ENCODE assay signal across 19 cellular contexts in the genomic region with DNA sequence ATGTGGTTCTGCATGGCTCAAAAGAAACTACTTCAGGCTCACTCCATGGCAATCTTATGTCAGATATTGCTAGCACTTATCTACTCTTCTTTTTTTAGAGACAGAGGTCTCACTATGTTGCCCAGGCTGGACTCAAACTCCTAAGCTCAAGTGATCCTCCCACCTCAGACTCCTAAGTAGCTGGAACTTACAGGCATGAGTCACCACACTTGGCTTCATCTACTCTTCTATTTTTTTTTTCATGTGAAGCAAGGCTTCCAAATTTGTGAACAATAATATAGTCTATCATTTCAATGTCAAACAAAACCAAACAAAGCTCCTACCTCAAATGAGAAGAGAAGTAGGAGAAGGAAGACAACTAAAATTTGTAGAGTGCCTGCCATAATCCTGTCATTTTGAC. TPM values are rescaled to one million over a fixed set of nuclear protein-coding genes. Genes with fewer than 3 reads are reported as not detected.
A peak's percentile ranks its signal among the peaks of the same experiment; 100 is the strongest.
DNase-seq lines count a peak whose midpoint lies in the region; ATAC-seq and TF ChIP-seq lines count a peak whose summit lies in the region.
"Had no signal": no experiment of that assay in that cellular context is flagged by ENCODE, and none has a peak within 500 bp of the region (broad histone marks: within the 10 kb centered on the region; RNA-seq: fewer than 3 reads in every experiment).

No MANE protein-coding gene starts in this region.

- H3K36me3 ChIP-seq in smooth muscle cell (ENCODE audit: low read depth) = no peaks in the 10 kb centered on the region
- H3K36me3 ChIP-seq: colonic mucosa, esophagus muscularis mucosa, upper lobe of right lung had no signal

- H4K20me1 ChIP-seq in smooth muscle cell (ENCODE audit: low read depth) = no peaks in the 10 kb centered on the region

- H3K4me1 ChIP-seq in smooth muscle cell (ENCODE audit: low read depth) = no peaks in the 10 kb centered on the region
- H3K4me1 ChIP-seq: colonic mucosa, upper lobe of right lung had no signal

- peaks cover 8% of the 10 kb centered on the region for H3K27me3 Mint-ChIP-seq in activated T-helper 17 cell treated with anti-CD3 and anti-CD28 coated beads, Interleukin-2, amount 50 U/mL, for 72 hours

- no peak overlapping the region for H3K9ac ChIP-seq in smooth muscle cell (ENCODE audit: low read depth)

- peak overlapping the region; percentile 1 for H3K4me2 ChIP-seq in smooth muscle cell

- H3K27me3 ChIP-seq in smooth muscle cell (ENCODE audit: low read depth) = no peaks in the 10 kb centered on the region
- H3K27me3 ChIP-seq: colonic mucosa, upper lobe of right lung had no signal

- no peak overlapping the region for H3K4me3 ChIP-seq in fibroblast of mammary gland (ENCODE audit: control insufficient read depth, low read depth, low read length)
- H3K4me3 ChIP-seq in smooth muscle cell = no peak overlapping the region
- H3K4me3 ChIP-seq: colonic mucosa, esophagus muscularis mucosa, upper lobe of right lung had no signal

- H3K9me3 Mint-ChIP-seq in activated T-helper 17 cell treated with anti-CD3 and anti-CD28 coated beads, Interleukin-2, amount 50 U/mL, for 72 hours = no peaks in the 10 kb centered on the region
- H3K9me3 Mint-ChIP-seq: T-cell had no signal

- H2AFZ ChIP-seq in smooth muscle cell (ENCODE audit: low read depth) = no peak overlapping the region

- no peak for TF ChIP-seq CTCF in fibroblast of mammary gland (conservative IDR thresholded peaks at IDR 0.05; ENCODE audit: control insufficient read depth, insufficient read depth, low read depth, low read length)
- no peak for TF ChIP-seq CTCF in smooth muscle cell (IDR thresholded peaks at IDR 0.05; ENCODE audit: borderline replicate concordance, insufficient read depth, poor library complexity, severe bottlenecking)
- no peak for TF ChIP-seq CTCF in GM20000 (IDR thresholded peaks at IDR 0.05; ENCODE audit: extremely low read depth, missing control alignments)

- no peak overlapping the region for H3K4me3 Mint-ChIP-seq in activated T-helper 17 cell treated with anti-CD3 and anti-CD28 coated beads, Interleukin-2, amount 50 U/mL, for 72 hours
- H3K4me3 Mint-ChIP-seq: activated naive CD8-positive, alpha-beta T cell; T-cell had no signal

- no peaks in the 10 kb centered on the region for H3F3A ChIP-seq in smooth muscle cell (ENCODE audit: low read depth)

- DNase-seq in DMS53 (lab: John Stamatoyannopoulos, UW) (peak; percentile 12), DMS53 treated with DMSO at 0.1 percent for 48 hours (lab: John Stamatoyannopoulos, UW; ENCODE audit: unreplicated experiment) (no peak), fibroblast of mammary gland (ENCODE audit: low read depth) (peak; percentile 85), smooth muscle cell (lab: John Stamatoyannopoulos, UW; ENCODE audit: unreplicated experiment) (no peak), kidney glomerular epithelial cell (lab: John Stamatoyannopoulos, UW) (no peak), GM20000 (ENCODE audit: low spot score) (no peak), DMS153 (lab: John Stamatoyannopoulos, UW) (no peak)
- DNase-seq: activated CD4-positive, CD25-positive, alpha-beta regulatory T cell treated with anti-CD3 and anti-CD28 coated beads, Interleukin-2, amount 50 U/mL, for 72 hours; activated CD8-positive, alpha-beta memory T cell treated with anti-CD3 and anti-CD28 coated beads, Interleukin-2, amount 50 U/mL, for 4 hours; colonic mucosa; NCI-H187 treated with DMSO at 0.1 percent for 48 hours; NCI-H524; stimulated activated naive CD4-positive, alpha-beta T cell; T-cell; upper lobe of right lung had no signal

- peak overlapping the region; percentile 45 for H3K27ac ChIP-seq in smooth muscle cell (ENCODE audit: low read depth)
- H3K27ac ChIP-seq: 22Rv1, colonic mucosa, upper lobe of right lung had no signal

- H3K79me2 ChIP-seq in smooth muscle cell (ENCODE audit: low read depth) = no peaks in the 10 kb centered on the region

- H3K27ac Mint-ChIP-seq in activated T-helper 17 cell treated with anti-CD3 and anti-CD28 coated beads, Interleukin-2, amount 50 U/mL, for 72 hours = peak overlapping the region; percentile 31
- H3K27ac Mint-ChIP-seq: activated naive CD8-positive, alpha-beta T cell; T-cell had no signal

- peaks cover 10% of the 10 kb centered on the region for H3K4me1 Mint-ChIP-seq in activated T-helper 17 cell treated with anti-CD3 and anti-CD28 coated beads, Interleukin-2, amount 50 U/mL, for 72 hours

- ATAC-seq in activated T-helper 17 cell treated with anti-CD3 and anti-CD28 coated beads, Interleukin-2, amount 50 U/mL, for 72 hours (replicated peaks) = no peak
- ATAC-seq: T-cell, upper lobe of right lung had no signal

- no peaks in the 10 kb centered on the region for H3K9me3 ChIP-seq in smooth muscle cell (replicated peaks; ENCODE audit: low read depth)
- H3K9me3 ChIP-seq: colonic mucosa, esophagus muscularis mucosa, upper lobe of right lung had no signal

- H3K36me3 Mint-ChIP-seq in activated T-helper 17 cell treated with anti-CD3 and anti-CD28 coated beads, Interleukin-2, amount 50 U/mL, for 72 hours (ENCODE audit: low read depth) = no peaks in the 10 kb centered on the region
- H3K36me3 Mint-ChIP-seq: activated naive CD8-positive, alpha-beta T cell; T-cell had no signal

RNA-seq across cellular contexts. Expression of a gene that starts 7.5 kb away (rescaled TPM):
- 10 to 100 TPM in 1 of 2 donors, 1 to 10 TPM in 1; 8.2 to 11.0 TPM for total RNA-seq in activated T-helper 17 cell treated with anti-CD3 and anti-CD28 coated beads, Interleukin-2, amount 50 U/mL, for 72 hours
- total RNA-seq in smooth muscle cell = 5.7 and 7.8 TPM in 2 replicates
- polyA plus RNA-seq in smooth muscle cell = 2.4 and 3.5 TPM in 2 replicates

Comparison
In these comparisons a context has a peak if more than half of its experiments do, and no peak if none do; other contexts are left out.
1. DNase-seq: peak in DMS53 (single experiment) and fibroblast of mammary gland (single experiment); none in DMS53 treated with DMSO at 0.1 percent for 48 hours (single experiment), smooth muscle cell (single experiment), kidney glomerular epithelial cell (single experiment), GM20000 (single experiment) and DMS153 (single experiment).